8 cellular contexts compared by ENCODE assay signal in genomic region chr2:26785431-26786206, GRCh38. TPM values are rescaled to one million over a fixed set of nuclear protein-coding genes. Genes with fewer than 3 reads are reported as not detected.
DNase-seq lines count a peak whose midpoint lies in the region; ATAC-seq and TF ChIP-seq lines count a peak whose summit lies in the region.

TSS of gene CENPA (plus strand) at chr2:26786056. CDS start at chr2:26786197, 141 bp downstream.

- no peaks in the 10 kb centered on the region for H3K27me3 Mint-ChIP-seq in activated CD4-positive, alpha-beta T cell treated with anti-CD3 and anti-CD28 coated beads, Interleukin-2, amount 10 ng/mL, durations not matched to agents 24 days and 14 days

- peak within 1 kb of the TSS; percentile 90 for H3K4me3 Mint-ChIP-seq in activated CD4-positive, alpha-beta T cell treated with anti-CD3 and anti-CD28 coated beads, Interleukin-2, amount 10 ng/mL, durations not matched to agents 24 days and 14 days

- TF ChIP-seq CTCF in coronary artery (IDR thresholded peaks at IDR 0.05): peak; percentile 32

- H4K20me1 ChIP-seq in BLaER1: no peaks in the 10 kb centered on the region

- intact Hi-C loops in activated CD4-positive, alpha-beta T cell treated with anti-CD3 and anti-CD28 coated beads, Interleukin-2, amount 10 ng/mL, durations not matched to agents 24 days and 14 days (cut with micrococcal nuclease): loop anchor here (1.0 to 5.0 kb wide), 3 partner anchors 21 to 427 kb away; partner anchors contain the start of genes ATRAID, SLC35F6, SLC5A6 and TMEM214
- intact Hi-C loops in left colon (cut with DNase I, micrococcal nuclease): no loop called here

- ATAC-seq in GM19324 (IDR thresholded peaks at IDR 0.05; ENCODE audit: low FRiP score, unreplicated experiment) (peak; percentile 98), HG03469 (IDR thresholded peaks at IDR 0.05; ENCODE audit: unreplicated experiment) (peak; percentile 95), left colon (peak; percentile 90)

- DNase-seq in NCI-H526 treated with DMSO at 0.1 percent for 48 hours (lab: John Stamatoyannopoulos, UW) (peak; percentile 98), coronary artery (ENCODE audit: low spot score) (peak; percentile 97), left colon (peak; percentile 97 to 98)
- peak; percentile 98 for DNase-seq in activated CD4-positive, alpha-beta T cell treated with anti-CD3 and anti-CD28 coated beads, Interleukin-2, amount 10 ng/mL, durations not matched to agents 24 days and 14 days
- peak; percentile 96 for DNase-seq in stimulated activated CD4-positive, alpha-beta T cell treated with anti-CD3 and anti-CD28 coated beads, Interleukin-1b, Interleukin-23, amount 100 ng/mL, for 48 hours

- peaks cover 38% of the 10 kb centered on the region for H3K36me3 ChIP-seq in BLaER1

- peak within 1 kb of the TSS; percentile 90 for H3K9ac ChIP-seq in BLaER1

- H3K27ac Mint-ChIP-seq in activated CD4-positive, alpha-beta T cell treated with anti-CD3 and anti-CD28 coated beads, Interleukin-2, amount 10 ng/mL, durations not matched to agents 24 days and 14 days: peak within 1 kb of the TSS; percentile 85

- H3K27ac ChIP-seq in BLaER1: peak within 1 kb of the TSS; percentile 84
- no peak within 1 kb of the TSS for H3K27ac ChIP-seq in coronary artery

- H3K9me3 Mint-ChIP-seq in activated CD4-positive, alpha-beta T cell treated with anti-CD3 and anti-CD28 coated beads, Interleukin-2, amount 10 ng/mL, durations not matched to agents 24 days and 14 days: peaks cover 6% of the 10 kb centered on the region

- peaks cover 28% of the 10 kb centered on the region for H3K4me1 ChIP-seq in BLaER1

- peak within 1 kb of the TSS; percentile 92 for H3K4me2 ChIP-seq in BLaER1

- peaks cover 22% of the 10 kb centered on the region for H3K36me3 Mint-ChIP-seq in activated CD4-positive, alpha-beta T cell treated with anti-CD3 and anti-CD28 coated beads, Interleukin-2, amount 10 ng/mL, durations not matched to agents 24 days and 14 days (ENCODE audit: low read depth)

- peaks cover 14% of the 10 kb centered on the region for H3K9me3 ChIP-seq in BLaER1

- peak within 1 kb of the TSS; percentile 91 for H3K4me3 ChIP-seq in BLaER1
- H3K4me3 ChIP-seq in coronary artery: peak within 1 kb of the TSS; percentile 76

- H3K4me1 Mint-ChIP-seq in activated CD4-positive, alpha-beta T cell treated with anti-CD3 and anti-CD28 coated beads, Interleukin-2, amount 10 ng/mL, durations not matched to agents 24 days and 14 days: peaks cover 31% of the 10 kb centered on the region

- no peaks in the 10 kb centered on the region for H3K27me3 ChIP-seq in BLaER1

RNA-seq across cellular contexts. Expression of gene CENPA, which starts in this region (rescaled TPM):
- total RNA-seq in activated CD4-positive, alpha-beta T cell treated with anti-CD3 and anti-CD28 coated beads, Interleukin-2, amount 10 ng/mL, durations not matched to agents 24 days and 14 days: 21.8 and 23.6 TPM in 2 replicates
- total RNA-seq in left colon: 1 to 10 TPM; 1.5 to 6.5 TPM
